11 cellular contexts compared by ENCODE assay signal in the genomic region with DNA sequence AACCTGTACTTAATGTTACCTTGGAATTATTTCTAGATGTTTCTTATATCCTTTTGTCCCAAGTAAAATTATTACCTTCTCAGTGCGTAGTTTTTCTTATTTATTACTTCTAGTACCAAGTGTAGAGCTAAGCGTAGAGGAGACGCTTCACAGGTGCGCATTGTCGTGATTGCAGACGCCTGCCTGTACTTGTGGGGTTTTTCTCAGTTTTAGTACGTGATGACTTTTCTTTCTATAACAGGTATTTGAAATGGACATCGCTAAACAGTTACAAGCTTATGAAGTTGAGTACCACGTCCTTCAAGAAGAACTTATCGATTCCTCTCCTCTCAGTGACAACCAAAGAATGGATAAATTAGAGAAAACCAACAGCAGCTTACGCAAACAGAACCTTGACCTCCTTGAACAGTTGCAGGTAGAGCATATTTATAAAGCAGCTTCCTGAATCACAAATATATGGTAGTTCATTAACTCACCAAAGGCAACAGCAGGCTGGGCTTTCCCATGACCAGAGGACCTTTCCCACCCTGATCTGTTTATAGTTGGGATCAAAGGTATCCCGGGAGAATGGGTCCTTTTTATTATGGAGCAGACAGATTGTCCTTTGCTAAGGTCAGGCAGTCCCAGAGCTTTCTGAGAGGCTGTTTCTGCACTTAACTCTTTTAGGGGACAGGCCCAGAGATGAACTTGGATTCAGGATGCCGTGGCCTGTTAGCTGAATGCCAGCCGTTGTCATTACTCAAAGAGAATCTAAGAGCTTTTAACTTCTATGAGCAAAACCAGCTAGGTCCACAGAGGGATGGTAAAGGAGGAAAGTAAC.
DNase-seq lines count a peak whose midpoint lies in the region; ATAC-seq, FAIRE-seq and TF ChIP-seq lines count a peak whose summit lies in the region.
"Had no signal": no experiment of that assay in that cellular context is flagged by ENCODE, and none has a peak within 500 bp of the region (broad histone marks: within the 10 kb centered on the region; RNA-seq: fewer than 3 reads in every experiment).

No MANE protein-coding gene starts in this region.

- TF ChIP-seq POLR2A in A549 (IDR thresholded peaks at IDR 0.05; ENCODE audit: low read length) (no peak), body of pancreas (IDR thresholded peaks at IDR 0.05) (peak in 2 of 3 donors; percentile 36 to 40)

- TF ChIP-seq EP300 in A549 (IDR thresholded peaks at IDR 0.05) = no peak

- peaks cover 15% of the 10 kb centered on the region; the same call in 2 of the 3 replicates for H3K4me1 ChIP-seq in A549
- peaks cover 49% of the 10 kb centered on the region for H3K4me1 ChIP-seq in body of pancreas
- peaks cover 56% of the 10 kb centered on the region for H3K4me1 ChIP-seq in muscle layer of colon (ENCODE audit: insufficient read depth, low read length)

- no peak overlapping the region for H3K9ac ChIP-seq in muscle layer of colon (ENCODE audit: low read length)

- POLR2A ChIA-PET in A549 (lab: Yijun Ruan, JAX) = no interaction called here

- WGBS in A549 (ENCODE audit: missing lambda C conversion rate) = 77% methylated on average over 14 of the region's 14 CpGs
- 15 to 19% methylated on average over 14 of the region's 14 CpGs for WGBS in body of pancreas, 2 donors

- no peak for FAIRE-seq in A549 (lab: Jason Lieb, UNC)

- TF ChIP-seq CTCF in A549 (IDR thresholded peaks at IDR 0.05) = no peak
- no peak for TF ChIP-seq CTCF in GM12864 (IDR thresholded peaks at IDR 0.05; ENCODE audit: low read depth, low read length, missing control alignments)
- peak in 3 of 7 experiments; percentile 4 to 31 (median 17) for TF ChIP-seq CTCF in body of pancreas (IDR thresholded peaks at IDR 0.05)
- no peak for TF ChIP-seq CTCF in GM20000 (IDR thresholded peaks at IDR 0.05; ENCODE audit: extremely low read depth, missing control alignments)

- CTCF ChIA-PET in A549 (lab: Yijun Ruan, JAX) = interaction anchor here (0.5 to 1.5 kb wide), 3 partner anchors 33 to 597 kb away, joined by 3 read pairs; no protein-coding TSS in a partner anchor

- peak overlapping the region; percentile 37; the same call in 1 of the 3 replicates for H3K4me2 ChIP-seq in A549

- TF ChIP-seq RAD21 in A549 (conservative IDR thresholded peaks at IDR 0.05 in 1 of 2, IDR thresholded peaks at IDR 0.05 in 1 of 2) = no peak

- H3K36me3 ChIP-seq in body of pancreas (replicated peaks in 1 of 2; ENCODE audit: insufficient read depth in 1 of 2, low read depth in 2 of 2) (no peaks in the 10 kb centered on the region), muscle layer of colon (ENCODE audit: insufficient read depth, low read length) (peaks cover 62% of the 10 kb centered on the region)

- H3K9me3 ChIP-seq in A549 (no peaks in the 10 kb centered on the region), body of pancreas (no peaks in the 10 kb centered on the region), muscle layer of colon (ENCODE audit: low read length) (no peaks in the 10 kb centered on the region)
- H3K9me3 ChIP-seq: lower lobe of right lung, upper lobe of left lung had no signal

- no peak for ATAC-seq in A549
- peak; percentile 95 for ATAC-seq in body of pancreas
- ATAC-seq in GM21528 (IDR thresholded peaks at IDR 0.05; ENCODE audit: low FRiP score, unreplicated experiment) = no peak
- ATAC-seq in GM19023 (IDR thresholded peaks at IDR 0.05; ENCODE audit: unreplicated experiment) = no peak

- H3K4me3 ChIP-seq in A549 = no peak overlapping the region
- peak overlapping the region; percentile 16 for H3K4me3 ChIP-seq in GM12864 (ENCODE audit: low read depth, low read length)
- no peak overlapping the region for H3K4me3 ChIP-seq in body of pancreas
- H3K4me3 ChIP-seq in muscle layer of colon (ENCODE audit: low read depth in 1 of 2, low read length in 2 of 2) = no peak overlapping the region
- H3K4me3 ChIP-seq: lower lobe of right lung, upper lobe of left lung had no signal

- H3K27ac ChIP-seq in A549 = no peak overlapping the region; a peak in 1 of 6 replicates
- H3K27ac ChIP-seq in body of pancreas = peak overlapping the region; percentile 60 to 90 (median 77)
- peak overlapping the region; percentile 7 for H3K27ac ChIP-seq in muscle layer of colon (ENCODE audit: low read depth, low read length)
- H3K27ac ChIP-seq: upper lobe of left lung had no signal

- DNase-seq in A549 (ENCODE audit: low read depth in 1 of 2, low spot score in 1 of 2) (peak in 1 of 2 experiments; percentile 14), GM12864 (ENCODE audit: low read depth) (peak; percentile 45), body of pancreas (peak; percentile 73 to 90 (median 80)), NCI-H146 treated with DMSO at 0.1 percent for 48 hours (lab: John Stamatoyannopoulos, UW; ENCODE audit: unreplicated experiment) (no peak), GM20000 (ENCODE audit: low spot score) (no peak)
- DNase-seq: DMS79 treated with DMSO at 0.1 percent for 48 hours, lower lobe of right lung had no signal

- intact Hi-C loops in body of pancreas (cut with DNase I) = no loop called here

- no peaks in the 10 kb centered on the region for H3K27me3 ChIP-seq in body of pancreas
- no peaks in the 10 kb centered on the region for H3K27me3 ChIP-seq in muscle layer of colon (ENCODE audit: control insufficient read depth in 1 of 2, insufficient read depth in 2 of 2, low read length in 2 of 2)
- H3K27me3 ChIP-seq: upper lobe of left lung had no signal

TF ChIP-seq in A549, 52 proteins besides CTCF, POLR2A, EP300 and RAD21:
- TF ChIP-seq EHMT2 (IDR thresholded peaks at IDR 0.05; ENCODE audit: low read depth) = no peak
- TF ChIP-seq MAZ (IDR thresholded peaks at IDR 0.05; ENCODE audit: borderline replicate concordance, low read depth, low read length) = no peak
- no peak for TF ChIP-seq RARB (CRISPR knock-in tag; IDR thresholded peaks at IDR 0.05)
- no peak for TF ChIP-seq PHF8 (IDR thresholded peaks at IDR 0.05; ENCODE audit: borderline replicate concordance, low read depth)
- no peak for TF ChIP-seq NPAS2 (CRISPR knock-in tag; IDR thresholded peaks at IDR 0.05; ENCODE audit: borderline replicate concordance)
- no peak for TF ChIP-seq TP53 (CRISPR knock-in tag; IDR thresholded peaks at IDR 0.05)
- TF ChIP-seq HDAC2 (IDR thresholded peaks at IDR 0.05) = no peak
- TF ChIP-seq, protein P1, sequence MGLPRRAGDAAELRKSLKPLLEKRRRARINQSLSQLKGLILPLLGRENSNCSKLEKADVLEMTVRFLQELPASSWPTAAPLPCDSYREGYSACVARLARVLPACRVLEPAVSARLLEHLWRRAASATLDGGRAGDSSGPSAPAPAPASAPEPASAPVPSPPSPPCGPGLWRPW (IDR thresholded peaks at IDR 0.05) = no peak

Comparison
In these comparisons a context has a peak if more than half of its experiments do, and no peak if none do; other contexts are left out.
1. DNase-seq: peak in GM12864 (single experiment) and body of pancreas (4 of 4); none in NCI-H146 treated with DMSO at 0.1 percent for 48 hours (single experiment) and GM20000 (single experiment).
2. H3K27ac ChIP-seq: peak in body of pancreas (4 of 4) and muscle layer of colon (single experiment); none in A549 (0 of 2).